ENCODE assay signal across 24 cellular contexts in genomic region chr5:76595755-76596481, GRCh38. TPM values are rescaled to one million over a fixed set of nuclear protein-coding genes. Genes with fewer than 3 reads are reported as not detected.
DNase-seq lines count a peak whose midpoint lies in the region; ATAC-seq and TF ChIP-seq lines count a peak whose summit lies in the region.
"Had no signal": no experiment of that assay in that cellular context is flagged by ENCODE, and none has a peak within 500 bp of the region (broad histone marks: within the 10 kb centered on the region; RNA-seq: fewer than 3 reads in every experiment).

No MANE protein-coding gene starts in this region.

- CTCF ChIA-PET in activated CD8-positive, alpha-beta T cell treated with anti-CD3 and anti-CD28 coated beads for 36 hours (lab: Charles Lee), result interaction anchor here (1.0 to 2.1 kb wide), 2 partner anchors 24 to 179 kb away, joined by 4 to 8 read pairs; no protein-coding TSS in a partner anchor
- CTCF ChIA-PET in activated CD8-positive, alpha-beta T cell treated with anti-CD3 and anti-CD28 coated beads, Interleukin-2, amount 10 ng/mL, durations not matched to agents 7 days and 5 days (lab: Charles Lee), result interaction anchor here (0.7 to 9.7 kb wide), 3 partner anchors 44 to 193 kb away, joined by 3 to 110 read pairs (median 6); partner anchors contain the start of gene IQGAP2
- CTCF ChIA-PET in CD4-positive, alpha-beta memory T cell (lab: Charles Lee; ENCODE audit: partially characterized antibody), result interaction anchor here (1.2 kb wide), 1 partner anchor 179 kb away, joined by 3 read pairs; no protein-coding TSS in a partner anchor
- CTCF ChIA-PET in T-cell (lab: Charles Lee), result interaction anchor here (0.6 to 1.3 kb wide), 4 partner anchors 13 to 265 kb away, joined by 3 to 4 read pairs (median 3); no protein-coding TSS in a partner anchor

- H3K27me3 ChIP-seq in CD4-positive, alpha-beta memory T cell (ENCODE audit: insufficient read depth, low read length), result no peaks in the 10 kb centered on the region
- H3K27me3 ChIP-seq: MG63 had no signal

- no peak for ATAC-seq in activated CD8-positive, alpha-beta T cell treated with anti-CD3 and anti-CD28 coated beads for 36 hours
- no peak for ATAC-seq in activated CD8-positive, alpha-beta T cell treated with anti-CD3 and anti-CD28 coated beads, Interleukin-2, amount 10 ng/mL, durations not matched to agents 7 days and 5 days
- ATAC-seq in T-cell (replicated peaks in 1 of 4), result no peak
- no peak for ATAC-seq in naive thymus-derived CD8-positive, alpha-beta T cell
- ATAC-seq in GM18867 (IDR thresholded peaks at IDR 0.05; ENCODE audit: unreplicated experiment), result no peak
- ATAC-seq: HepG2, K562 had no signal

- POLR2A ChIA-PET in activated CD8-positive, alpha-beta T cell treated with anti-CD3 and anti-CD28 coated beads for 36 hours (lab: Charles Lee), result no interaction called here
- POLR2A ChIA-PET in activated CD8-positive, alpha-beta T cell treated with anti-CD3 and anti-CD28 coated beads, Interleukin-2, amount 10 ng/mL, durations not matched to agents 7 days and 5 days (lab: Charles Lee), result no interaction called here
- POLR2A ChIA-PET in CD4-positive, alpha-beta memory T cell (lab: Charles Lee; ENCODE audit: partially characterized antibody), result no interaction called here
- POLR2A ChIA-PET in T-cell (lab: Charles Lee), result interaction anchor here in 1 of 2 donors (0.7 kb wide), 1 partner anchor 74 kb away, joined by 19 read pairs; no protein-coding TSS in a partner anchor
- POLR2A ChIA-PET in naive thymus-derived CD8-positive, alpha-beta T cell (lab: Charles Lee), result no interaction called here

- no peaks in the 10 kb centered on the region for H3K9me3 ChIP-seq in CD4-positive, alpha-beta memory T cell (ENCODE audit: control insufficient read depth in 1 of 2, low read length in 2 of 2)
- H3K9me3 ChIP-seq: MG63 had no signal

- peak overlapping the region; percentile 64 for H3K27ac Mint-ChIP-seq in activated CD8-positive, alpha-beta T cell treated with anti-CD3 and anti-CD28 coated beads for 36 hours
- H3K27ac Mint-ChIP-seq in activated CD8-positive, alpha-beta T cell treated with anti-CD3 and anti-CD28 coated beads, Interleukin-2, amount 10 ng/mL, durations not matched to agents 7 days and 5 days, result no peak overlapping the region
- H3K27ac Mint-ChIP-seq in CD4-positive, alpha-beta memory T cell, result peak overlapping the region in 6 of 7 donors; percentile 37 to 75 (median 66)
- peak overlapping the region; percentile 47 to 50 for H3K27ac Mint-ChIP-seq in T-cell
- peak overlapping the region in 6 of 10 donors; percentile 3 to 71 (median 56) for H3K27ac Mint-ChIP-seq in naive thymus-derived CD8-positive, alpha-beta T cell

- intact Hi-C loops in activated CD8-positive, alpha-beta T cell treated with anti-CD3 and anti-CD28 coated beads for 36 hours (cut with micrococcal nuclease), result no loop called here
- intact Hi-C loops in CD4-positive, alpha-beta memory T cell (cut with micrococcal nuclease), result no loop called here
- intact Hi-C loops in cardiac septum (cut with DNase I), result no loop called here

- H3K36me3 Mint-ChIP-seq in activated CD8-positive, alpha-beta T cell treated with anti-CD3 and anti-CD28 coated beads for 36 hours (ENCODE audit: low read depth), result peaks cover 35% of the 10 kb centered on the region
- peaks cover 52% of the 10 kb centered on the region for H3K36me3 Mint-ChIP-seq in activated CD8-positive, alpha-beta T cell treated with anti-CD3 and anti-CD28 coated beads, Interleukin-2, amount 10 ng/mL, durations not matched to agents 7 days and 5 days (ENCODE audit: low read depth)
- H3K36me3 Mint-ChIP-seq in CD4-positive, alpha-beta memory T cell, result peaks cover 70 to 73% of the 10 kb centered on the region in 2 donors
- H3K36me3 Mint-ChIP-seq in T-cell, result peaks cover 60% of the 10 kb centered on the region
- peaks cover 6 to 70% (median 25%) of the 10 kb centered on the region in 3 donors for H3K36me3 Mint-ChIP-seq in naive thymus-derived CD8-positive, alpha-beta T cell

- no peak overlapping the region for H3K27ac ChIP-seq in CD4-positive, alpha-beta memory T cell (ENCODE audit: low read depth, low read length)
- H3K27ac ChIP-seq: HL-60, PC-9, SK-N-MC had no signal

- no peak overlapping the region for H3K4me3 Mint-ChIP-seq in activated CD8-positive, alpha-beta T cell treated with anti-CD3 and anti-CD28 coated beads for 36 hours
- no peak overlapping the region for H3K4me3 Mint-ChIP-seq in activated CD8-positive, alpha-beta T cell treated with anti-CD3 and anti-CD28 coated beads, Interleukin-2, amount 10 ng/mL, durations not matched to agents 7 days and 5 days
- H3K4me3 Mint-ChIP-seq in CD4-positive, alpha-beta memory T cell, result no peak overlapping the region
- H3K4me3 Mint-ChIP-seq in T-cell, result no peak overlapping the region
- no peak overlapping the region for H3K4me3 Mint-ChIP-seq in naive thymus-derived CD8-positive, alpha-beta T cell

- no peak overlapping the region for H3K4me3 ChIP-seq in CD4-positive, alpha-beta memory T cell (ENCODE audit: low read length in 2 of 2)
- H3K4me3 ChIP-seq: K562, MG63, PC-9, SK-N-MC had no signal

- TF ChIP-seq CTCF in activated CD8-positive, alpha-beta T cell treated with anti-CD3 and anti-CD28 coated beads for 36 hours (IDR thresholded peaks at IDR 0.05), result no peak

- peaks cover 46% of the 10 kb centered on the region for H3K36me3 ChIP-seq in CD4-positive, alpha-beta memory T cell (ENCODE audit: insufficient read depth, low read length)
- H3K36me3 ChIP-seq: MG63 had no signal

- no peaks in the 10 kb centered on the region for H3K27me3 Mint-ChIP-seq in activated CD8-positive, alpha-beta T cell treated with anti-CD3 and anti-CD28 coated beads for 36 hours
- H3K27me3 Mint-ChIP-seq in activated CD8-positive, alpha-beta T cell treated with anti-CD3 and anti-CD28 coated beads, Interleukin-2, amount 10 ng/mL, durations not matched to agents 7 days and 5 days (ENCODE audit: low read depth), result no peaks in the 10 kb centered on the region
- no peaks in the 10 kb centered on the region for H3K27me3 Mint-ChIP-seq in CD4-positive, alpha-beta memory T cell
- no peaks in the 10 kb centered on the region for H3K27me3 Mint-ChIP-seq in T-cell
- no peaks in the 10 kb centered on the region for H3K27me3 Mint-ChIP-seq in naive thymus-derived CD8-positive, alpha-beta T cell

- no peaks in the 10 kb centered on the region for H3K4me1 ChIP-seq in CD4-positive, alpha-beta memory T cell (ENCODE audit: insufficient read depth, low read length)

- no peaks in the 10 kb centered on the region for H3K9me3 Mint-ChIP-seq in activated CD8-positive, alpha-beta T cell treated with anti-CD3 and anti-CD28 coated beads for 36 hours
- no peaks in the 10 kb centered on the region for H3K9me3 Mint-ChIP-seq in activated CD8-positive, alpha-beta T cell treated with anti-CD3 and anti-CD28 coated beads, Interleukin-2, amount 10 ng/mL, durations not matched to agents 7 days and 5 days (ENCODE audit: insufficient read depth)
- no peaks in the 10 kb centered on the region for H3K9me3 Mint-ChIP-seq in CD4-positive, alpha-beta memory T cell
- no peaks in the 10 kb centered on the region for H3K9me3 Mint-ChIP-seq in T-cell
- H3K9me3 Mint-ChIP-seq in naive thymus-derived CD8-positive, alpha-beta T cell, result no peaks in the 10 kb centered on the region

- peaks cover 7% of the 10 kb centered on the region for H3K4me1 Mint-ChIP-seq in activated CD8-positive, alpha-beta T cell treated with anti-CD3 and anti-CD28 coated beads for 36 hours (ENCODE audit: low read depth)
- H3K4me1 Mint-ChIP-seq in activated CD8-positive, alpha-beta T cell treated with anti-CD3 and anti-CD28 coated beads, Interleukin-2, amount 10 ng/mL, durations not matched to agents 7 days and 5 days (ENCODE audit: low read depth), result peaks cover 2% of the 10 kb centered on the region
- peaks cover 0 to 5% (median 0%) of the 10 kb centered on the region in 4 donors for H3K4me1 Mint-ChIP-seq in CD4-positive, alpha-beta memory T cell
- H3K4me1 Mint-ChIP-seq in T-cell, result no peaks in the 10 kb centered on the region
- H3K4me1 Mint-ChIP-seq in naive thymus-derived CD8-positive, alpha-beta T cell, result peaks cover 0 to 6% (median under 1%) of the 10 kb centered on the region in 4 donors

- DNase-seq in activated CD8-positive, alpha-beta T cell treated with anti-CD3 and anti-CD28 coated beads for 36 hours, result no peak
- DNase-seq in activated CD8-positive, alpha-beta T cell treated with anti-CD3 and anti-CD28 coated beads, Interleukin-2, amount 10 ng/mL, durations not matched to agents 7 days and 5 days, result no peak
- no peak for DNase-seq in CD4-positive, alpha-beta memory T cell
- DNase-seq in T-cell (no peak), cardiac septum (ENCODE audit: low spot score) (no peak), cerebellar cortex (ENCODE audit: low spot score) (no peak)
- no peak for DNase-seq in naive thymus-derived CD8-positive, alpha-beta T cell
- DNase-seq: AML-193, C1 segment of cervical spinal cord, EL, GF-D8, MG63, NCI-H1092 treated with DMSO at 0.1 percent for 48 hours, NCI-H1436 treated with DMSO at 0.1 percent for 48 hours, NCI-H1930, NCI-H69, PC-9, RPMI8226, SHP77 treated with DMSO at 0.1 percent for 48 hours had no signal

RNA-seq across cellular contexts. Expression of gene F2RL2, which starts 27.3 kb away (rescaled TPM):
- total RNA-seq in activated CD8-positive, alpha-beta T cell treated with anti-CD3 and anti-CD28 coated beads for 36 hours, result not detected
- not detected for total RNA-seq in activated CD8-positive, alpha-beta T cell treated with anti-CD3 and anti-CD28 coated beads, Interleukin-2, amount 10 ng/mL, durations not matched to agents 7 days and 5 days
- not detected for total RNA-seq in CD4-positive, alpha-beta memory T cell
- polyA plus RNA-seq in CD4-positive, alpha-beta memory T cell, result under 1 TPM; 0.50 to 1.00 TPM
- total RNA-seq in T-cell, result under 1 TPM in 1 of 5 donors, not detected in 4; 0.09 TPM
- not detected for total RNA-seq in naive thymus-derived CD8-positive, alpha-beta T cell
- polyA plus RNA-seq in naive thymus-derived CD8-positive, alpha-beta T cell, result under 1 TPM; 0.08 to 0.80 (median 0.70) TPM
- total RNA-seq in cardiac septum, result 3.4 TPM
- total RNA-seq: HepG2 had no signal
- polyA plus RNA-seq: HepG2 had no signal
